ENCODE assay signal across 12 cellular contexts in the genomic region with DNA sequence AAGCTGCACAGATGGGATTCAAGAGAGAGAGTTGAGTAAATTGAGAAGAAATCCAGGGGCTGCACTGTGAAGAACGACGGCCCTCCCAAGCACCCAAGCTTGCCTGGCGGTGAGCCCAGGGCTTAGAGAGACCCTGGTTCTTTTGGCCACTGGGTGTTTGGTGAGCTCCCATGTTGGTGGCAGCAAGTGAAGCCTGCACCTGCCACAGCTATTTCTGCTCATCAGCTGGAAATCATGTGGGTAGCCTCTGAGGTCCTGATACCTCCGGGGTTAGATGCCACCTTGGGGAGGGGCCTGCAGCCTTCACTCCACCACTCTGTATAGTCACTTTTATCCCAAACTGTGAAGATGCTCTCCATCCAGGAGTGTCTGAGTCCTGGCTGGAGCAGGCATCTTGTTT. TPM values are rescaled to one million over a fixed set of nuclear protein-coding genes. Genes with fewer than 3 reads are reported as not detected.
DNase-seq lines count a peak whose midpoint lies in the region; ATAC-seq and TF ChIP-seq lines count a peak whose summit lies in the region.
"Had no signal": no experiment of that assay in that cellular context is flagged by ENCODE, and none has a peak within 500 bp of the region (broad histone marks: within the 10 kb centered on the region; RNA-seq: fewer than 3 reads in every experiment).

No MANE protein-coding gene starts in this region.

- H3K27ac ChIP-seq in gastrocnemius medialis: peak overlapping the region in 3 of 4 donors; percentile 14 to 46 (median 43)
- H3K27ac ChIP-seq: right atrium auricular region had no signal

- H3K9me3 ChIP-seq in gastrocnemius medialis: no peaks in the 10 kb centered on the region
- H3K9me3 ChIP-seq: Caco-2, right atrium auricular region had no signal

- peak; percentile 59 for ATAC-seq in GM18511 (IDR thresholded peaks at IDR 0.05; ENCODE audit: unreplicated experiment)
- ATAC-seq in GM21737 (IDR thresholded peaks at IDR 0.05; ENCODE audit: unreplicated experiment): peak; percentile 50
- peak; percentile 48 to 60 for ATAC-seq in gastrocnemius medialis

- peaks cover 5 to 7% of the 10 kb centered on the region in 2 donors for H3K4me1 ChIP-seq in gastrocnemius medialis

- DNase-seq in NCI-H1105 (lab: John Stamatoyannopoulos, UW) (peak; percentile 37), gastrocnemius medialis (no peak), ACHN (no peak), anterior cingulate cortex (lab: John Stamatoyannopoulos, UW) (no peak), DMS153 (lab: John Stamatoyannopoulos, UW) (no peak)
- DNase-seq: activated CD4-positive, CD25-positive, alpha-beta regulatory T cell; Caco-2; KG1; SIG-M5 had no signal

- TF ChIP-seq POLR2A in gastrocnemius medialis (IDR thresholded peaks at IDR 0.05): no peak

- no peaks in the 10 kb centered on the region for H3K36me3 ChIP-seq in gastrocnemius medialis
- H3K36me3 ChIP-seq: right atrium auricular region had no signal

- intact Hi-C loops in gastrocnemius medialis (cut with DNase I; ENCODE audit: low total_unique reads): no loop called here

- H3K4me3 ChIP-seq in gastrocnemius medialis: no peak overlapping the region
- H3K4me3 ChIP-seq: right atrium auricular region had no signal

- TF ChIP-seq CTCF in gastrocnemius medialis (IDR thresholded peaks at IDR 0.05 in 4 of 5, conservative IDR thresholded peaks at IDR 0.05 in 1 of 5): no peak

- in situ Hi-C loops in gastrocnemius medialis (cut with MboI; ENCODE audit: low sequenced_read_pairs in 4 of 4): no loop called here
- in situ Hi-C loops in ACHN (cut with HindIII; ENCODE audit: low pct_ligation_motif_present, low pct_unique_long_range_greater_than_20kb, low sequenced_read_pairs): no loop called here

- no peaks in the 10 kb centered on the region for H3K27me3 ChIP-seq in gastrocnemius medialis
- H3K27me3 ChIP-seq: right atrium auricular region had no signal

RNA-seq across cellular contexts. Expression of gene BTG2, which starts 6.1 kb away (rescaled TPM):
- 100 to 1,000 TPM in 1 of 4 donors, 10 to 100 TPM in 3; 48.0 to 286 (median 74.9) TPM for total RNA-seq in gastrocnemius medialis

RNA-seq across cellular contexts. Expression of gene FMOD, which starts 51.7 kb away (rescaled TPM):
- 10 to 100 TPM in 1 of 4 donors, 1 to 10 TPM in 3; 6.3 to 15.8 (median 7.8) TPM for total RNA-seq in gastrocnemius medialis
